Comparison of ENCODE assay signal across 8 cellular contexts in genomic region chr3:9934235-9934621, GRCh38. TPM values are rescaled to one million over a fixed set of nuclear protein-coding genes. Genes with fewer than 3 reads are reported as not detected.
DNase-seq lines count a peak whose midpoint lies in the region; ATAC-seq and TF ChIP-seq lines count a peak whose summit lies in the region.

No MANE protein-coding gene starts in this region.

- POLR2A ChIA-PET in Caco-2 (lab: Charles Lee) (interaction anchor here (1.3 to 2.2 kb wide), 4 partner anchors 8 to 37 kb away, joined by 7 to 49 read pairs (median 14); partner anchors contain the start of gene IL17RE), MCF 10A (lab: Yijun Ruan, JAX) (interaction anchor here (0.6 to 6.1 kb wide), 11 partner anchors 12 to 141 kb away, joined by 3 to 49 read pairs (median 12); partner anchors contain the start of genes IL17RC, IL17RE and JAGN1)

- H3K9me3 Mint-ChIP-seq in Caco-2 (ENCODE audit: unreplicated experiment) (no peaks in the 10 kb centered on the region), MCF 10A (ENCODE audit: unreplicated experiment) (no peaks in the 10 kb centered on the region), mesothelial cell of epicardium (no peaks in the 10 kb centered on the region)

- BruUV-seq in Caco-2 (replicated peaks; lab: Mats Ljungman, UMichigan) (TSS peak; percentile 54), MCF 10A (replicated peaks; lab: Mats Ljungman, UMichigan) (no TSS peak)

- TF ChIP-seq CTCF in Caco-2 (IDR thresholded peaks at IDR 0.05; ENCODE audit: insufficient read depth in 1 of 2, low read depth in 1 of 2, low read length in 1 of 2, severe bottlenecking in 1 of 2, unreplicated experiment in 1 of 2): peak in 1 of 2 experiments; percentile 22
- TF ChIP-seq CTCF in MCF 10A (IDR thresholded peaks at IDR 0.05; ENCODE audit: unreplicated experiment): peak; percentile 11
- TF ChIP-seq CTCF in mesothelial cell of epicardium (IDR thresholded peaks at IDR 0.05; ENCODE audit: unreplicated experiment): no peak

- H3K4me1 Mint-ChIP-seq in Caco-2 (ENCODE audit: low read depth, unreplicated experiment): peaks cover 8% of the 10 kb centered on the region
- peaks cover 23% of the 10 kb centered on the region for H3K4me1 Mint-ChIP-seq in MCF 10A (ENCODE audit: insufficient read depth, unreplicated experiment)
- peaks cover 20% of the 10 kb centered on the region for H3K4me1 Mint-ChIP-seq in mesothelial cell of epicardium

- H3K36me3 ChIP-seq in Caco-2 (ENCODE audit: control insufficient read depth, insufficient read depth, low read length) (peaks cover 1% of the 10 kb centered on the region; the same call in 1 of the 2 replicates), MG63 (no peaks in the 10 kb centered on the region; the same call in 1 of the 2 replicates), aorta (ENCODE audit: control insufficient read depth in 1 of 2, insufficient read depth in 2 of 2, low read length in 1 of 2) (no peaks in the 10 kb centered on the region)

- H3K9me3 ChIP-seq in Caco-2 (no peaks in the 10 kb centered on the region), MG63 (no peaks in the 10 kb centered on the region), aorta (ENCODE audit: control insufficient read depth, low read length) (no peaks in the 10 kb centered on the region)

- WGBS in aorta, 2 donors: 15 to 19% methylated on average over 11 of the region's 11 CpGs

- DNase-seq in Caco-2 (no peak), MG63 (no peak), MCF 10A (ENCODE audit: unreplicated experiment) (no peak), mesothelial cell of epicardium (ENCODE audit: low spot score in 2 of 2, unreplicated experiment in 2 of 2) (no peak), aorta (no peak), middle frontal gyrus (ENCODE audit: extremely low spot score, low spot score) (no peak), activated gamma-delta T cell treated with Interleukin-2 at 50 U/mL for 16 hours (no peak)

- H3K27ac ChIP-seq in aorta (ENCODE audit: low read depth in 1 of 2, low read length in 2 of 2): peak overlapping the region in 1 of 2 donors; percentile 72

- H3K4me3 Mint-ChIP-seq in Caco-2 (ENCODE audit: unreplicated experiment): peak overlapping the region; percentile 88
- H3K4me3 Mint-ChIP-seq in MCF 10A (ENCODE audit: unreplicated experiment): peak overlapping the region; percentile 90
- H3K4me3 Mint-ChIP-seq in mesothelial cell of epicardium: peak overlapping the region; percentile 93

- H3K27me3 ChIP-seq in Caco-2 (replicated peaks; ENCODE audit: control insufficient read depth, insufficient read depth, low read length) (no peaks in the 10 kb centered on the region), MG63 (no peaks in the 10 kb centered on the region), aorta (ENCODE audit: control insufficient read depth in 1 of 2, insufficient read depth in 2 of 2, low read length in 1 of 2) (no peaks in the 10 kb centered on the region)

- CTCF ChIA-PET in Caco-2 (lab: Charles Lee): interaction anchor here (1.5 to 4.4 kb wide), 3 partner anchors 12 to 18 kb away, joined by 5 to 81 read pairs (median 63); partner anchors contain the start of gene IL17RC
- CTCF ChIA-PET in MCF 10A (lab: Yijun Ruan, JAX): interaction anchor here (0.6 to 6.3 kb wide), 6 partner anchors 12 to 289 kb away, joined by 4 to 42 read pairs (median 5); partner anchors contain the start of gene IL17RE

- no peaks in the 10 kb centered on the region for H3K27me3 Mint-ChIP-seq in Caco-2 (ENCODE audit: insufficient read depth, unreplicated experiment)
- no peaks in the 10 kb centered on the region for H3K27me3 Mint-ChIP-seq in MCF 10A (ENCODE audit: insufficient read depth, unreplicated experiment)
- no peaks in the 10 kb centered on the region for H3K27me3 Mint-ChIP-seq in mesothelial cell of epicardium (ENCODE audit: low read depth)

- H3K36me3 Mint-ChIP-seq in Caco-2 (ENCODE audit: insufficient read depth, unreplicated experiment): peaks cover 31% of the 10 kb centered on the region
- peaks cover 46% of the 10 kb centered on the region for H3K36me3 Mint-ChIP-seq in MCF 10A (ENCODE audit: insufficient read depth, unreplicated experiment)
- peaks cover 32% of the 10 kb centered on the region for H3K36me3 Mint-ChIP-seq in mesothelial cell of epicardium

- H3K4me3 ChIP-seq in Caco-2 (ENCODE audit: low read depth, low read length) (peak overlapping the region; percentile 92), MG63 (peak overlapping the region; percentile 78), aorta (ENCODE audit: low read length in 2 of 2) (peak overlapping the region; percentile 61)

- H3K4me1 ChIP-seq in Caco-2: peaks cover 6% of the 10 kb centered on the region; the same call in 1 of the 2 replicates
- peaks cover 0 to 3% of the 10 kb centered on the region in 2 donors for H3K4me1 ChIP-seq in aorta (ENCODE audit: control insufficient read depth in 1 of 2, insufficient read depth in 2 of 2, low read length in 2 of 2)

- intact Hi-C loops in Caco-2 (cut with micrococcal nuclease; ENCODE audit: unreplicated experiment) (loop anchor here (5.0 kb wide), 2 partner anchors 92 to 107 kb away; partner anchors contain the start of gene RPUSD3), MCF 10A (cut with micrococcal nuclease) (loop anchor here (5.0 kb wide), 1 partner anchor 217 kb away; no protein-coding TSS in a partner anchor), aorta (cut with DNase I) (loop anchor here in 1 of 2 donors (5.0 kb wide), 1 partner anchor 202 kb away; the partner anchor contains the start of gene BRPF1)

- ATAC-seq in aorta (ENCODE audit: low FRiP score): no peak
- ATAC-seq in HG03159 (IDR thresholded peaks at IDR 0.05; ENCODE audit: unreplicated experiment): no peak

- H3K27ac Mint-ChIP-seq in Caco-2 (ENCODE audit: unreplicated experiment): peak overlapping the region; percentile 96
- H3K27ac Mint-ChIP-seq in MCF 10A (ENCODE audit: low read depth, unreplicated experiment): peak overlapping the region; percentile 86
- H3K27ac Mint-ChIP-seq in mesothelial cell of epicardium: peak overlapping the region; percentile 99

RNA-seq across cellular contexts. Expression of gene CRELD1, which starts 0.6 kb away (rescaled TPM):
- total RNA-seq in Caco-2 (2022) (17.1 and 18.3 TPM in 2 replicates), MCF 10A (2022) (13.4 and 19.9 TPM in 2 replicates), mesothelial cell of epicardium (39.8 to 42.3 TPM (median 40.5 TPM) in 3 replicates), aorta (10 to 100 TPM; 30.8 to 44.3 TPM)
- total RNA-seq in MG63 (2014; rRNA removed; shearing (Covaris generic); ENCODE audit: low replicate concordance): 19.1 and 22.6 TPM in 2 replicates
- 10 to 100 TPM; 35.7 to 36.2 TPM for polyA plus RNA-seq in aorta

RNA-seq across cellular contexts. Expression of gene IL17RC, which starts 17.3 kb away (rescaled TPM):
- total RNA-seq in Caco-2 (2022) (8.5 and 11.3 TPM in 2 replicates), MCF 10A (2022) (25.7 and 30.1 TPM in 2 replicates), mesothelial cell of epicardium (28.8 to 30.2 TPM (median 29.6 TPM) in 3 replicates), aorta (10 to 100 TPM; 25.6 to 33.8 TPM)
- total RNA-seq in MG63 (2014; rRNA removed; shearing (Covaris generic); ENCODE audit: low replicate concordance): 12.1 and 14.8 TPM in 2 replicates
- polyA plus RNA-seq in aorta: 100 to 1,000 TPM in 1 of 2 donors, 1 to 10 TPM in 1; 8.6 to 108 TPM

RNA-seq across cellular contexts. Expression of gene PRRT3, which starts 18.0 kb away (rescaled TPM):
- total RNA-seq in Caco-2 (2022) (1.1 and 1.3 TPM in 2 replicates), MCF 10A (2022) (0.83 and 1.3 TPM in 2 replicates), mesothelial cell of epicardium (8.2 to 9.2 TPM (median 8.3 TPM) in 3 replicates), aorta (1 to 10 TPM; 1.7 to 2.1 TPM)
- 0.23 TPM in 1 of 2 replicates, not detected in the other for total RNA-seq in MG63 (2014; rRNA removed; shearing (Covaris generic); ENCODE audit: low replicate concordance)
- polyA plus RNA-seq in aorta: 1 to 10 TPM in 1 of 2 donors, under 1 TPM in 1; 0.25 to 2.4 TPM

RNA-seq across cellular contexts. Expression of gene IL17RE, which starts 31.6 kb away (rescaled TPM):
- 77.3 and 82.9 TPM in 2 replicates for total RNA-seq in Caco-2 (2022)
- total RNA-seq in MG63 (2014; rRNA removed; shearing (Covaris generic); ENCODE audit: low replicate concordance): 0.30 TPM in 1 of 2 replicates, not detected in the other
- total RNA-seq in MCF 10A (2022): 5.0 and 5.5 TPM in 2 replicates
- 22.1 to 24.1 TPM (median 23.6 TPM) in 3 replicates for total RNA-seq in mesothelial cell of epicardium
- 10 to 100 TPM; 11.0 to 13.7 TPM for total RNA-seq in aorta
- polyA plus RNA-seq in aorta: 10 to 100 TPM in 1 of 2 donors, 1 to 10 TPM in 1; 7.0 to 14.5 TPM

RNA-seq across cellular contexts. Expression of gene JAGN1, which starts 43.8 kb away (rescaled TPM):
- total RNA-seq in Caco-2 (2022) (34.2 and 35.9 TPM in 2 replicates), MCF 10A (2022) (49.7 and 55.4 TPM in 2 replicates), mesothelial cell of epicardium (32.1 to 34.8 TPM (median 32.3 TPM) in 3 replicates), aorta (10 to 100 TPM; 19.8 to 22.7 TPM)
- total RNA-seq in MG63 (2014; rRNA removed; shearing (Covaris generic); ENCODE audit: low replicate concordance): 21.4 and 23.1 TPM in 2 replicates
- polyA plus RNA-seq in aorta: 10 to 100 TPM; 26.0 to 34.1 TPM
